8 cellular contexts compared by ENCODE assay signal in the genomic region with DNA sequence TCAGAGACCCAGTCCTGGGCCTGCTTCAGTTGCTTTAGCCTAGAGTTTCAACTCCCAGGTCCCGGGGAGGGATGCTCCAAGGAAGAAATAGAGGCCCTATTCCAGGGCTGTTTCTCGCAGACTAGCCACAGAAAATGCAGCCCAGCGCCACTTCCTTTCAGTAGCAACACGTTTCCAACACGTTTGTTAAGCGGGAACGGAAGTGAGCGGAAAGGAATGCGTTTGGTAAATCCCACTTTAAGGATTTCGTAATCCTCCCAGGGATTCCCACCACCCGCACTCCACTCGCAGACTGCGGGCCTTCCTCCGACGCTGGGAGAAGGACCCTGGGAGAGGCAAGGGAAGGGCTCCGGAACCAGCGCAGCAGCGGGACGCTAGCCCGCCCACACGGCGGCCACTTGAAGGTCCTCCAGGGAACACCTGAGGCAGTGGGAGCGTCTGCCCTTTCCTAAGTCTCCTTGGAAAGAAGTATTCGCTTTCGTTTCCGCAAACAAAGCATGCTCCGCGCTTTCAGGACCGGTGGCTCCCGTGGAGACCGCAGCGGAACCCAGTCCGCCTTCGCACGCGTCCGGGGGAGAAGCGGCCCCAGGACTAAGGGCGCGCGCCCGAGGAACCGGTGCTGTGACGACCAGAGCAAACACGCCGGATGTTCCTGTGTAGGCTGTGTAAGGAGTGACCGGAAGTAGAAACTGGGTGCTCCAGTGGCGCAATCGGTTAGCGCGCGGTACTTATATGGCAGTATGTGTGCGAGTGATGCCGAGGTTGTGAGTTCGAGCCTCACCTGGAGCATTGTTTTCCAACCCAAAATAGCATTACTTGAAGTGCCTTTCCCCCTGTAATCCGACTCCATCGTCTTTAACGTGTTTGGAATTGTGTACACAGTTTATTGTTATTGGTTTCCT.
DNase-seq lines count a peak whose midpoint lies in the region; ATAC-seq, FAIRE-seq and TF ChIP-seq lines count a peak whose summit lies in the region.

No MANE protein-coding gene starts in this region.

- no peaks in the 10 kb centered on the region for H4K20me1 ChIP-seq in keratinocyte (ENCODE audit: control insufficient read depth, extremely low read depth, insufficient read depth, low read length)

- peak overlapping the region; percentile 76 for H3K4me3 Mint-ChIP-seq in CD8-positive, alpha-beta T cell
- peak overlapping the region; percentile 55 for H3K4me3 Mint-ChIP-seq in activated B cell treated with CpG ODN at 0.5 μM for 24 hours

- no peaks in the 10 kb centered on the region for H3K9me3 ChIP-seq in CD8-positive, alpha-beta T cell (ENCODE audit: low read length)
- H3K9me3 ChIP-seq in keratinocyte (ENCODE audit: control insufficient read depth, low read depth, low read length) = no peaks in the 10 kb centered on the region

- peaks cover 17% of the 10 kb centered on the region for H3K9me3 Mint-ChIP-seq in CD8-positive, alpha-beta T cell
- H3K9me3 Mint-ChIP-seq in activated B cell treated with CpG ODN at 0.5 μM for 24 hours = peaks cover 22% of the 10 kb centered on the region

- no peaks in the 10 kb centered on the region for H3K27me3 ChIP-seq in CD8-positive, alpha-beta T cell (ENCODE audit: insufficient read depth, low read length)
- no peaks in the 10 kb centered on the region for H3K27me3 ChIP-seq in keratinocyte (ENCODE audit: control insufficient read depth, extremely low read depth, insufficient read depth, low read length)

- H3K27ac Mint-ChIP-seq in CD8-positive, alpha-beta T cell = peak overlapping the region; percentile 9
- H3K27ac Mint-ChIP-seq in activated B cell treated with CpG ODN at 0.5 μM for 24 hours = no peak overlapping the region

- H3K79me2 ChIP-seq in keratinocyte (ENCODE audit: control insufficient read depth, insufficient read depth, low read length) = no peaks in the 10 kb centered on the region

- H3K27ac ChIP-seq in CD8-positive, alpha-beta T cell (ENCODE audit: low read depth, low read length) = no peak overlapping the region
- H3K27ac ChIP-seq in keratinocyte (ENCODE audit: control insufficient read depth, insufficient read depth, low read length) = peak overlapping the region; percentile 88

- no peak for TF ChIP-seq CTCF in CD8-positive, alpha-beta T cell (IDR thresholded peaks at IDR 0.05)
- no peak for TF ChIP-seq CTCF in activated B cell treated with CpG ODN at 0.5 μM for 24 hours (IDR thresholded peaks at IDR 0.05)
- no peak for TF ChIP-seq CTCF in keratinocyte (optimal IDR thresholded peaks at IDR 0.05 in 1 of 3, IDR thresholded peaks at IDR 0.05 in 1 of 3, conservative IDR thresholded peaks at IDR 0.05 in 1 of 3; ENCODE audit: extremely low read depth in 1 of 3, insufficient read depth in 2 of 3, low read length in 3 of 3)

- DNase-seq in CD8-positive, alpha-beta T cell = peak in 6 of 7 experiments; percentile 9 to 62 (median 22)
- DNase-seq in NCI-H187 (lab: John Stamatoyannopoulos, UW) (peak; percentile 65 to 90), activated B cell treated with CpG ODN at 0.5 μM for 24 hours (no peak), cerebellum (ENCODE audit: low spot score) (peak; percentile 32), keratinocyte (ENCODE audit: low read depth, low spot score) (peak; percentile 77), smooth muscle cell of the brain vasculature (ENCODE audit: low read depth, low spot score) (peak; percentile 53)

- ATAC-seq in CD8-positive, alpha-beta T cell = peak; percentile 20
- ATAC-seq in GM21447 (IDR thresholded peaks at IDR 0.05; ENCODE audit: unreplicated experiment) = peak; percentile 88
- no peak for ATAC-seq in activated B cell treated with CpG ODN at 0.5 μM for 24 hours (ENCODE audit: low read depth)
- ATAC-seq in GM18873 (IDR thresholded peaks at IDR 0.05; ENCODE audit: low FRiP score, unreplicated experiment) = no peak

- peaks cover 24% of the 10 kb centered on the region for H3K27me3 Mint-ChIP-seq in CD8-positive, alpha-beta T cell (ENCODE audit: low read depth)
- peaks cover 15% of the 10 kb centered on the region for H3K27me3 Mint-ChIP-seq in activated B cell treated with CpG ODN at 0.5 μM for 24 hours

- intact Hi-C loops in CD8-positive, alpha-beta T cell (cut with DNase I, micrococcal nuclease) = no loop called here
- intact Hi-C loops in activated B cell treated with CpG ODN at 0.5 μM for 24 hours (cut with micrococcal nuclease) = no loop called here

- H3K4me1 ChIP-seq in CD8-positive, alpha-beta T cell (ENCODE audit: insufficient read depth, low read length) = peaks cover 10% of the 10 kb centered on the region
- H3K4me1 ChIP-seq in keratinocyte (ENCODE audit: control insufficient read depth, extremely low read depth, insufficient read depth, low read length) = peaks cover 5% of the 10 kb centered on the region

- peaks cover 11% of the 10 kb centered on the region for H3K4me1 Mint-ChIP-seq in CD8-positive, alpha-beta T cell (ENCODE audit: low read depth)
- peaks cover 9% of the 10 kb centered on the region for H3K4me1 Mint-ChIP-seq in activated B cell treated with CpG ODN at 0.5 μM for 24 hours

- no peaks in the 10 kb centered on the region for H3K9me1 ChIP-seq in keratinocyte (ENCODE audit: control insufficient read depth, extremely low read depth, insufficient read depth, low read length)

- peak overlapping the region; percentile 93 for H2AFZ ChIP-seq in keratinocyte (ENCODE audit: control insufficient read depth, low read length)

- peak overlapping the region; percentile 80 for H3K9ac ChIP-seq in keratinocyte (ENCODE audit: control insufficient read depth, extremely low read depth, insufficient read depth, low read length)

- CTCF ChIA-PET in CD8-positive, alpha-beta T cell (lab: Charles Lee) = no interaction called here
- CTCF ChIA-PET in activated B cell treated with CpG ODN at 0.5 μM for 24 hours (lab: Charles Lee) = no interaction called here

- peak overlapping the region; percentile 78 for H3K4me3 ChIP-seq in CD8-positive, alpha-beta T cell (ENCODE audit: low read depth, low read length)
- peak overlapping the region; percentile 56 to 81 (median 72) for H3K4me3 ChIP-seq in keratinocyte (ENCODE audit: control insufficient read depth in 2 of 3, extremely low read depth in 1 of 3, insufficient read depth in 2 of 3, low read depth in 1 of 3, low read length in 3 of 3)

- dilution Hi-C loops in keratinocyte (cut with MboI; ENCODE audit: extremely low pct_ligation_motif_present, low sequenced_read_pairs) = no loop called here

- peak; percentile 88 for FAIRE-seq in keratinocyte (lab: Jason Lieb, UNC)

- H3K36me3 ChIP-seq in CD8-positive, alpha-beta T cell (ENCODE audit: insufficient read depth, low read length) = no peaks in the 10 kb centered on the region
- no peaks in the 10 kb centered on the region for H3K36me3 ChIP-seq in keratinocyte (ENCODE audit: control insufficient read depth in 2 of 2, extremely low read depth in 1 of 2, insufficient read depth in 2 of 2, low read length in 2 of 2)

- no peaks in the 10 kb centered on the region for H3K36me3 Mint-ChIP-seq in CD8-positive, alpha-beta T cell
- H3K36me3 Mint-ChIP-seq in activated B cell treated with CpG ODN at 0.5 μM for 24 hours (ENCODE audit: low read depth) = no peaks in the 10 kb centered on the region

- H3K4me2 ChIP-seq in keratinocyte (ENCODE audit: control insufficient read depth, extremely low read depth, insufficient read depth, low read depth, low read length) = peak overlapping the region; percentile 91

- POLR2A ChIA-PET in CD8-positive, alpha-beta T cell (lab: Charles Lee) = no interaction called here
- POLR2A ChIA-PET in activated B cell treated with CpG ODN at 0.5 μM for 24 hours (lab: Charles Lee) = no interaction called here

Comparison
In these comparisons a context has a peak if more than half of its experiments do, and no peak if none do; other contexts are left out.
1. ATAC-seq: peak in CD8-positive, alpha-beta T cell (single experiment) and GM21447 (single experiment); none in activated B cell treated with CpG ODN at 0.5 μM for 24 hours (single experiment) and GM18873 (single experiment).